ENCODE assay signal across 1 cellular context in the genomic region with DNA sequence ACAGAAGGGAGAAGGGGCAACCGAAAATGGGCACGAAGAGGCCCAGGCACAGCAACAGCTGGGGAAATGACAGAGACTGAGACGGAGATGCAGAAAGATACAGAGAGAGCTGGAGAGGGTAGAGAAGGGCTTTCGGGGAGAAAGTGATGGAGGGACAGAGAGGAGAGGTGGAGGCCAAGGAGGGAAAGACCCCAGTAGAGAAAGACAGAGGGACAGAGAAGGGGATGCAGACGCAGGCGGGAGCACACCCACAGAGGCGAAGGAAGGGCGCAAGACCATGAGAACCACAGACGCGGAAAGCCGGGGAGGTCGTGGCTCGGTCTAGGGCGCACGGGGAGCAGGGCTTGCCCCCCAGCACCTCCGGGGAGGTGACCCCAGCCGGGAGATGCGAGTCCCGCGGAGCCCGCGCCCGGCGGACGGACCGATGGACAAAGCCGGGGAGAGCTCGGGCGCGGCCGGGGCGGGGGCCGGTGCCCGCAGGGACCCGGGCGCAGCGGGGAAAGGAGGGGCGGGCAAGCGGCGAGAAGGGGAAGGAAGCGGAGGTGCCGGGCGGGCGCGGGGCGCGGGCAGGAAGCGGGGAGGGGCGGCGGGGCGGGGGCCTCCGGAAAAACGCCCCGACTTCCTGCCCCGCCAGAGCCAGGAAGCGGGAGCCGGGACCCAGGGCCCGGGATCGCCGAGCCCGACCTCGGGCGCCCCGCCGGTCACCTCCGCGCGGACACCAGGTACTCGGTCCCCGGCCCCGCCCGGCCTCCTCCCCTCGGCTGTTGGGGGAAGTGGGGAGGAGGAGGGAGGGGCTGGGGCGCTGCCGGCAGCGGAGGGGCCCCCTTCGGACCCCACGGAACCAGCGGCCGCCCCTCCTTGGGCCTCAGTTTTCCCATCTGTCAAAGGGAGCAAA.
TF ChIP-seq lines count a peak whose summit lies in the region.

A gene with protein sequence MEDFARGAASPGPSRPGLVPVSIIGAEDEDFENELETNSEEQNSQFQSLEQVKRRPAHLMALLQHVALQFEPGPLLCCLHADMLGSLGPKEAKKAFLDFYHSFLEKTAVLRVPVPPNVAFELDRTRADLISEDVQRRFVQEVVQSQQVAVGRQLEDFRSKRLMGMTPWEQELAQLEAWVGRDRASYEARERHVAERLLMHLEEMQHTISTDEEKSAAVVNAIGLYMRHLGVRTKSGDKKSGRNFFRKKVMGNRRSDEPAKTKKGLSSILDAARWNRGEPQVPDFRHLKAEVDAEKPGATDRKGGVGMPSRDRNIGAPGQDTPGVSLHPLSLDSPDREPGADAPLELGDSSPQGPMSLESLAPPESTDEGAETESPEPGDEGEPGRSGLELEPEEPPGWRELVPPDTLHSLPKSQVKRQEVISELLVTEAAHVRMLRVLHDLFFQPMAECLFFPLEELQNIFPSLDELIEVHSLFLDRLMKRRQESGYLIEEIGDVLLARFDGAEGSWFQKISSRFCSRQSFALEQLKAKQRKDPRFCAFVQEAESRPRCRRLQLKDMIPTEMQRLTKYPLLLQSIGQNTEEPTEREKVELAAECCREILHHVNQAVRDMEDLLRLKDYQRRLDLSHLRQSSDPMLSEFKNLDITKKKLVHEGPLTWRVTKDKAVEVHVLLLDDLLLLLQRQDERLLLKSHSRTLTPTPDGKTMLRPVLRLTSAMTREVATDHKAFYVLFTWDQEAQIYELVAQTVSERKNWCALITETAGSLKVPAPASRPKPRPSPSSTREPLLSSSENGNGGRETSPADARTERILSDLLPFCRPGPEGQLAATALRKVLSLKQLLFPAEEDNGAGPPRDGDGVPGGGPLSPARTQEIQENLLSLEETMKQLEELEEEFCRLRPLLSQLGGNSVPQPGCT (plus strand): TSS at position 617 of the 895 bp plus-strand sequence. CDS start 4,899 bp downstream, outside the sequence.

TF ChIP-seq in A549, 52 proteins besides CTCF, POLR2A, EP300 and RAD21 (continued from another document):
- TF ChIP-seq, protein P1, sequence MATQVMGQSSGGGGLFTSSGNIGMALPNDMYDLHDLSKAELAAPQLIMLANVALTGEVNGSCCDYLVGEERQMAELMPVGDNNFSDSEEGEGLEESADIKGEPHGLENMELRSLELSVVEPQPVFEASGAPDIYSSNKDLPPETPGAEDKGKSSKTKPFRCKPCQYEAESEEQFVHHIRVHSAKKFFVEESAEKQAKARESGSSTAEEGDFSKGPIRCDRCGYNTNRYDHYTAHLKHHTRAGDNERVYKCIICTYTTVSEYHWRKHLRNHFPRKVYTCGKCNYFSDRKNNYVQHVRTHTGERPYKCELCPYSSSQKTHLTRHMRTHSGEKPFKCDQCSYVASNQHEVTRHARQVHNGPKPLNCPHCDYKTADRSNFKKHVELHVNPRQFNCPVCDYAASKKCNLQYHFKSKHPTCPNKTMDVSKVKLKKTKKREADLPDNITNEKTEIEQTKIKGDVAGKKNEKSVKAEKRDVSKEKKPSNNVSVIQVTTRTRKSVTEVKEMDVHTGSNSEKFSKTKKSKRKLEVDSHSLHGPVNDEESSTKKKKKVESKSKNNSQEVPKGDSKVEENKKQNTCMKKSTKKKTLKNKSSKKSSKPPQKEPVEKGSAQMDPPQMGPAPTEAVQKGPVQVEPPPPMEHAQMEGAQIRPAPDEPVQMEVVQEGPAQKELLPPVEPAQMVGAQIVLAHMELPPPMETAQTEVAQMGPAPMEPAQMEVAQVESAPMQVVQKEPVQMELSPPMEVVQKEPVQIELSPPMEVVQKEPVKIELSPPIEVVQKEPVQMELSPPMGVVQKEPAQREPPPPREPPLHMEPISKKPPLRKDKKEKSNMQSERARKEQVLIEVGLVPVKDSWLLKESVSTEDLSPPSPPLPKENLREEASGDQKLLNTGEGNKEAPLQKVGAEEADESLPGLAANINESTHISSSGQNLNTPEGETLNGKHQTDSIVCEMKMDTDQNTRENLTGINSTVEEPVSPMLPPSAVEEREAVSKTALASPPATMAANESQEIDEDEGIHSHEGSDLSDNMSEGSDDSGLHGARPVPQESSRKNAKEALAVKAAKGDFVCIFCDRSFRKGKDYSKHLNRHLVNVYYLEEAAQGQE (IDR thresholded peaks at IDR 0.05) = no peak
- no peak for TF ChIP-seq KDM5A (IDR thresholded peaks at IDR 0.05)
- TF ChIP-seq SMC3 (IDR thresholded peaks at IDR 0.05) = 0 out of 3 replicates have a peak, but pooled peaks have one; percentile 14
- peak; percentile 2; the same call in 1 of the 2 replicates for TF ChIP-seq MYC (IDR thresholded peaks at IDR 0.05; ENCODE audit: borderline replicate concordance, low read length)
